Comparison of ENCODE assay signal across 15 cellular contexts in genomic region chr4:173281001-173281400, GRCh38. TPM values are rescaled to one million over a fixed set of nuclear protein-coding genes. Genes with fewer than 3 reads are reported as not detected.
A peak's percentile ranks its signal among the peaks of the same experiment; 100 is the strongest.
DNase-seq lines count a peak whose midpoint lies in the region; ATAC-seq, FAIRE-seq and TF ChIP-seq lines count a peak whose summit lies in the region.
"Had no signal": no experiment of that assay in that cellular context is flagged by ENCODE, and none has a peak within 500 bp of the region (broad histone marks: within the 10 kb centered on the region; RNA-seq: fewer than 3 reads in every experiment).

No MANE protein-coding gene starts in this region.

- H3K4ac ChIP-seq in H1 (replicated peaks; ENCODE audit: insufficient read length, low read depth, low read length): no peak overlapping the region

- no peaks in the 10 kb centered on the region for H3K23me2 ChIP-seq in H1 (ENCODE audit: low read depth, low read length)

- H3K14ac ChIP-seq in H1 (ENCODE audit: insufficient read length): no peak overlapping the region

- peaks cover 0 to 33% of the 10 kb centered on the region in 2 experiments; a peak in 2 of 4 replicates for H3K79me2 ChIP-seq in H1 (ENCODE audit: control insufficient read depth in 1 of 2, insufficient read depth in 2 of 2, low read length in 2 of 2)

- peak overlapping the region; percentile 75 for H3K4me3 ChIP-seq in NB4 (ENCODE audit: low read depth, low read length)
- no peak overlapping the region for H3K4me3 ChIP-seq in H1 (ENCODE audit: extremely low read depth in 1 of 4, insufficient read depth in 2 of 4, low read depth in 3 of 4, low read length in 4 of 4)
- no peak overlapping the region for H3K4me3 ChIP-seq in left lung

- H3K27me3 ChIP-seq in H1 (replicated peaks in 1 of 4; ENCODE audit: control insufficient read depth in 3 of 4, extremely low read depth in 1 of 4, insufficient read depth in 3 of 4, low read length in 3 of 4) (no peaks in the 10 kb centered on the region), left lung (no peaks in the 10 kb centered on the region)

- TF ChIP-seq POLR2A in GM18505 (IDR thresholded peaks at IDR 0.05; ENCODE audit: borderline replicate concordance, extremely low read depth, insufficient read depth, insufficient read length): no peak
- TF ChIP-seq POLR2A in NB4 (IDR thresholded peaks at IDR 0.05; ENCODE audit: extremely low read depth, insufficient read length): no peak
- no peak for TF ChIP-seq POLR2A in H1 (IDR thresholded peaks at IDR 0.05; ENCODE audit: control extremely low read depth in 1 of 2, low read depth in 2 of 2, low read length in 2 of 2)

- H3K27ac ChIP-seq in H1 (ENCODE audit: low read depth, low read length): no peak overlapping the region
- no peak overlapping the region for H3K27ac ChIP-seq in left lung
- H3K27ac ChIP-seq: C4-2B had no signal

- no peak overlapping the region for H2BK20ac ChIP-seq in H1 (ENCODE audit: low read length)

- peak; percentile 35 for ATAC-seq in GM18505 (IDR thresholded peaks at IDR 0.05; ENCODE audit: unreplicated experiment)
- ATAC-seq in GM21619 (IDR thresholded peaks at IDR 0.05; ENCODE audit: unreplicated experiment): peak; percentile 34
- ATAC-seq in left lung: no peak
- ATAC-seq: T-cell had no signal

- no peaks in the 10 kb centered on the region for H4K20me1 ChIP-seq in H1 (replicated peaks in 1 of 2; ENCODE audit: control insufficient read depth in 1 of 2, insufficient read depth in 2 of 2, low read length in 2 of 2)

- no peak overlapping the region for H2BK15ac ChIP-seq in H1 (ENCODE audit: low read length)

- POLR2A ChIA-PET in H1 (lab: Charles Lee; ENCODE audit: partially characterized antibody): no interaction called here

- H3K4me2 ChIP-seq in H1 (ENCODE audit: insufficient read depth in 1 of 2, low read depth in 2 of 2, low read length in 2 of 2): no peak overlapping the region

- no peak overlapping the region for H3K18ac ChIP-seq in H1 (ENCODE audit: extremely low read depth, low read length)

- intact Hi-C loops in left lung (cut with DNase I): no loop called here

- WGBS in H1 (ENCODE audit: extremely low coverage in 1 of 2, insufficient coverage in 1 of 2, insufficient read length in 1 of 2, insufficient replicate concordance in 2 of 2, low coverage in 1 of 2, low lambda C conversion rate in 2 of 2, missing lambda C conversion rate in 1 of 2), 2 experiments: 88% methylated on average over 4 of the region's 4 CpGs; no CpG with 5 or more reads in 1 of the 2 experiments

- H2AFZ ChIP-seq in H1 (ENCODE audit: low read length): no peak overlapping the region

- H4K8ac ChIP-seq in H1 (ENCODE audit: extremely low read depth, insufficient read depth, low read length): no peak overlapping the region

- no peak overlapping the region for H3K9ac ChIP-seq in H1 (replicated peaks in 1 of 4; ENCODE audit: extremely low read depth in 1 of 4, low read depth in 3 of 4, low read length in 3 of 4)

- no peaks in the 10 kb centered on the region; the same call in 1 of the 2 replicates for H3K79me1 ChIP-seq in H1 (ENCODE audit: low read depth, low read length)

- H2BK120ac ChIP-seq in H1 (replicated peaks; ENCODE audit: low read depth, low read length): no peak overlapping the region

- CTCF ChIA-PET in H1 (lab: Charles Lee; ENCODE audit: partially characterized antibody): interaction anchor here (0.8 to 10.0 kb wide), 17 partner anchors 9 to 269 kb away, joined by 3 to 62 read pairs (median 4); partner anchors contain the start of gene GALNT7

- no peak for TF ChIP-seq EP300 in H1 (IDR thresholded peaks at IDR 0.05; ENCODE audit: borderline replicate concordance in 1 of 2, low read depth in 2 of 2, low read length in 2 of 2)

- peak; percentile 52 for DNase-seq in NB4 (ENCODE audit: low read depth)
- no peak for DNase-seq in H1 (ENCODE audit: low read depth in 1 of 2, low spot score in 2 of 2)
- DNase-seq in DMS 273 treated with DMSO at 0.1 percent for 48 hours (lab: John Stamatoyannopoulos, UW): no peak
- DNase-seq in NCI-H226: no peak
- no peak for DNase-seq in left lung
- no peak for DNase-seq in superior temporal gyrus (ENCODE audit: extremely low spot score)
- DNase-seq: activated CD4-positive, alpha-beta T cell treated with anti-CD3 and anti-CD28 coated beads, Interleukin-2, amount 50 U/mL, for 48 hours; anterior cingulate cortex; immature natural killer cell; mesenchymal stem cell; T-cell had no signal

- no peak for FAIRE-seq in H1 (lab: Jason Lieb, UNC)
- FAIRE-seq: frontal cortex had no signal

- peak; percentile 41 to 50 for TF ChIP-seq RAD21 in H1 (IDR thresholded peaks at IDR 0.05 in 1 of 2, conservative IDR thresholded peaks at IDR 0.05 in 1 of 2; ENCODE audit: low read depth in 2 of 2, low read length in 2 of 2)

- H3K4me1 ChIP-seq in H1 (replicated peaks in 1 of 4; ENCODE audit: control insufficient read depth in 3 of 4, insufficient read depth in 4 of 4, low read length in 3 of 4) (no peaks in the 10 kb centered on the region), left lung (no peaks in the 10 kb centered on the region)

- TF ChIP-seq CTCF in NB4 (IDR thresholded peaks at IDR 0.05; ENCODE audit: low read depth, low read length) (peak; percentile 11), H1 (IDR thresholded peaks at IDR 0.05; ENCODE audit: control extremely low read depth in 1 of 3, insufficient read depth in 1 of 3, low read depth in 1 of 3, low read length in 3 of 3) (peak; percentile 21 to 42 (median 36); a peak in 3 of 4 replicates), left lung (IDR thresholded peaks at IDR 0.05) (no peak)

- no peak overlapping the region for H4K5ac ChIP-seq in H1 (ENCODE audit: insufficient read length, low read depth, low read length)

- H2AK5ac ChIP-seq in H1 (ENCODE audit: low read depth, low read length): no peak overlapping the region

- H3K56ac ChIP-seq in H1 (replicated peaks; ENCODE audit: insufficient read length, low read depth, low read length): no peak overlapping the region

- H3K9me3 ChIP-seq in H1 (ENCODE audit: insufficient read depth in 2 of 2, low read depth in 1 of 2, low read length in 1 of 2): peaks cover 17 to 24% of the 10 kb centered on the region in 2 experiments
- peaks cover 6 to 31% of the 10 kb centered on the region in 2 donors for H3K9me3 ChIP-seq in left lung

- H4K91ac ChIP-seq in H1 (replicated peaks; ENCODE audit: insufficient read length, low read length): no peak overlapping the region

- no peak overlapping the region for H3K23ac ChIP-seq in H1 (ENCODE audit: insufficient read length)

- no peak overlapping the region for H2BK12ac ChIP-seq in H1 (ENCODE audit: low read depth, low read length)

- H2BK5ac ChIP-seq in H1 (ENCODE audit: low read depth, low read length): no peak overlapping the region

- H3K36me3 ChIP-seq in H1 (ENCODE audit: control insufficient read depth in 2 of 4, insufficient read depth in 4 of 4, low read length in 3 of 4): peaks cover 0 to 21% (median 5%) of the 10 kb centered on the region in 4 experiments; a peak in 3 of 8 replicates
- peaks cover 0 to 9% of the 10 kb centered on the region in 2 donors for H3K36me3 ChIP-seq in left lung

TF ChIP-seq in H1, 55 proteins besides CTCF, POLR2A, EP300 and RAD21:
- TF ChIP-seq SRF (IDR thresholded peaks at IDR 0.05; ENCODE audit: low read depth, low read length): no peak

RNA-seq across cellular contexts. Expression of gene HMGB2, which starts 53.2 kb away (rescaled TPM):
- 212 and 218 TPM in 2 replicates for total RNA-seq in H1 (2021; fragmentation: NEBNext Ultra II Directional; extraction: Animal tissue kit (Norgen Biotek cat#: 25700))
- 33.4 and 54.7 TPM in 2 replicates for polyA plus RNA-seq in H1 (2011; rRNA removed)
- polyA plus RNA-seq in H1 (2011; cell fraction: cytosol; rRNA removed): 192 TPM
- 26.9 TPM for polyA plus RNA-seq in H1 (2011; cell fraction: nucleus; rRNA removed)
- polyA plus RNA-seq in H1 (2012, experiment 1 of 2): 247 to 364 TPM (median 258 TPM) in 4 replicates
- polyA plus RNA-seq in H1 (2012, experiment 2 of 2): 43.4 TPM
- 153 TPM for polyA plus RNA-seq in H1 (2013, experiment 1 of 2)
- polyA plus RNA-seq in H1 (2013, experiment 2 of 2): 154 TPM
- 21.5 and 23.5 TPM in 2 replicates for polyA minus RNA-seq in H1 (2011; rRNA and poly(A)+ RNA removed)
- polyA minus RNA-seq in H1 (2011; cell fraction: cytosol; rRNA and poly(A)+ RNA removed): 55.7 TPM
- 32.2 TPM for polyA minus RNA-seq in H1 (2011; cell fraction: nucleus; rRNA and poly(A)+ RNA removed)
- 10 to 100 TPM; 47.7 TPM for total RNA-seq in left lung

Comparison
In these comparisons a context has a peak if more than half of its experiments do, and no peak if none do; other contexts are left out.
1. CTCF ChIP-seq: peak in NB4 (single experiment) and H1 (3 of 3); none in left lung (0 of 2).